1 cellular context compared by ENCODE assay signal in the genomic region with DNA sequence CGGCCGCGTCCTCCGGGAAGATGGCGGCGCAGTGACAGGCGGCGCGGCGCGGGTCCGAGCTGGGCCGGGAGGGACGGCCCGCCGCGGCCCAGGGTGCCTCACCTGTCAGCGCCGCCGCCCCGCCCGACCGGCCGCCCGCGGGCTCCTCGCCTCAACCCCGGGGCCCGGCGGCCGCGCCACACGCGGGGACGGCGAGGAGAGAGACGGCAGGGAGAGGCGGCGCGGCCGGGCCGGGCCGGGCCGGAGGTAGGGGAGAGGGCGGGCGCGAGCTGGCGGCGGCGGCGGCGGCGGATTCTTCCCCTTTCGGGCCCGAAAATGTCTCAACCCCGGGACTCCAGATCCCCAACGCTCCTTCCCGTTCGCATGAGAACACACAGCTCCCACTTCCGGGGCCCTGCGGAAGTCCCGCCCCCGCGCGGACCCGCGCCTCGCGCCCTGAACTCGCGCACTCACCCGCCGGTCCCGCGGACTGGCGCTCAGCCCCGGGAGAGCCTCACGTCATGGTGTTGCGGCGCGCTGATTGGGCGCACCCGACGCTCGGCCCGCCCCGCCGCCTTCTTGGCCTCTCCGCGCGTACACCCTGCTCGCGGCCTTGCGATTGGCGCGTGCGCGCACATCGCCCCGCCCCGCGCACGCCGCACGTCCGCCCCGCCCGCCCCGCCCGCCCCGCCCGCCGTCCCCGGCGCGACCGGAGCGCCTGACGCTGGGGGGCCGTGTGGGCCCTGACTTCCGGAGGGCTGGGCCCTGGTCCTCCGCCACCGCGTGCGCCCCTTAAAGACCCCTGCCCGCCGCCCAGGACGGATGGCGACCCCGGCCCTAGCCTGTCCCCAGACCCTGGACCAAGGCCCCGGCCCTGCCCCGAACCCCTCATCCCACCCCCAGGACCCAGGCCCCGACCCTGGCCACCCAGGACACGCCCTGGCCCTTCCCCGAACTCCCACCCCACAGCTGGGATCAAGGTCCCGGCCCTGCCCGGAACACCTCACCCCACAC.
TF ChIP-seq lines count a peak whose summit lies in the region.

A gene (minus strand): TSS at position 380 of the 993 bp plus-strand sequence. CDS start 45,984 bp downstream, outside the sequence.

TF ChIP-seq in HepG2, 621 proteins besides CTCF, POLR2A, EP300 and RAD21 (continued from another document and continues in another):
- TF ChIP-seq, protein P1, sequence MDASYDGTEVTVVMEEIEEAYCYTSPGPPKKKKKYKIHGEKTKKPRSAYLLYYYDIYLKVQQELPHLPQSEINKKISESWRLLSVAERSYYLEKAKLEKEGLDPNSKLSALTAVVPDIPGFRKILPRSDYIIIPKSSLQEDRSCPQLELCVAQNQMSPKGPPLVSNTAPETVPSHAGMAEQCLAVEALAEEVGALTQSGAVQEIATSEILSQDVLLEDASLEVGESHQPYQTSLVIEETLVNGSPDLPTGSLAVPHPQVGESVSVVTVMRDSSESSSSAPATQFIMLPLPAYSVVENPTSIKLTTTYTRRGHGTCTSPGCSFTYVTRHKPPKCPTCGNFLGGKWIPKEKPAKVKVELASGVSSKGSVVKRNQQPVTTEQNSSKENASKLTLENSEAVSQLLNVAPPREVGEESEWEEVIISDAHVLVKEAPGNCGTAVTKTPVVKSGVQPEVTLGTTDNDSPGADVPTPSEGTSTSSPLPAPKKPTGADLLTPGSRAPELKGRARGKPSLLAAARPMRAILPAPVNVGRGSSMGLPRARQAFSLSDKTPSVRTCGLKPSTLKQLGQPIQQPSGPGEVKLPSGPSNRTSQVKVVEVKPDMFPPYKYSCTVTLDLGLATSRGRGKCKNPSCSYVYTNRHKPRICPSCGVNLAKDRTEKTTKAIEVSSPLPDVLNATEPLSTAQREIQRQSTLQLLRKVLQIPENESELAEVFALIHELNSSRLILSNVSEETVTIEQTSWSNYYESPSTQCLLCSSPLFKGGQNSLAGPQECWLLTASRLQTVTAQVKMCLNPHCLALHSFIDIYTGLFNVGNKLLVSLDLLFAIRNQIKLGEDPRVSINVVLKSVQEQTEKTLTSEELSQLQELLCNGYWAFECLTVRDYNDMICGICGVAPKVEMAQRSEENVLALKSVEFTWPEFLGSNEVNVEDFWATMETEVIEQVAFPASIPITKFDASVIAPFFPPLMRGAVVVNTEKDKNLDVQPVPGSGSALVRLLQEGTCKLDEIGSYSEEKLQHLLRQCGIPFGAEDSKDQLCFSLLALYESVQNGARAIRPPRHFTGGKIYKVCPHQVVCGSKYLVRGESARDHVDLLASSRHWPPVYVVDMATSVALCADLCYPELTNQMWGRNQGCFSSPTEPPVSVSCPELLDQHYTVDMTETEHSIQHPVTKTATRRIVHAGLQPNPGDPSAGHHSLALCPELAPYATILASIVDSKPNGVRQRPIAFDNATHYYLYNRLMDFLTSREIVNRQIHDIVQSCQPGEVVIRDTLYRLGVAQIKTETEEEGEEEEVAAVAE (CRISPR knock-in tag; IDR thresholded peaks at IDR 0.05; ENCODE audit: borderline replicate concordance), result no peak
- TF ChIP-seq, protein P2, sequence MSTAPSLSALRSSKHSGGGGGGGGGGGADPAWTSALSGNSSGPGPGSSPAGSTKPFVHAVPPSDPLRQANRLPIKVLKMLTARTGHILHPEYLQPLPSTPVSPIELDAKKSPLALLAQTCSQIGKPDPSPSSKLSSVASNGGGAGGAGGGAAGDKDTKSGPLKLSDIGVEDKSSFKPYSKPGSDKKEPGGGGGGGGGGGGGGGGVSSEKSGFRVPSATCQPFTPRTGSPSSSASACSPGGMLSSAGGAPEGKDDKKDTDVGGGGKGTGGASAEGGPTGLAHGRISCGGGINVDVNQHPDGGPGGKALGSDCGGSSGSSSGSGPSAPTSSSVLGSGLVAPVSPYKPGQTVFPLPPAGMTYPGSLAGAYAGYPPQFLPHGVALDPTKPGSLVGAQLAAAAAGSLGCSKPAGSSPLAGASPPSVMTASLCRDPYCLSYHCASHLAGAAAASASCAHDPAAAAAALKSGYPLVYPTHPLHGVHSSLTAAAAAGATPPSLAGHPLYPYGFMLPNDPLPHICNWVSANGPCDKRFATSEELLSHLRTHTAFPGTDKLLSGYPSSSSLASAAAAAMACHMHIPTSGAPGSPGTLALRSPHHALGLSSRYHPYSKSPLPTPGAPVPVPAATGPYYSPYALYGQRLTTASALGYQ (CRISPR knock-in tag; IDR thresholded peaks at IDR 0.05), result no peak
- no peak for TF ChIP-seq MTF2 (CRISPR knock-in tag; IDR thresholded peaks at IDR 0.05; ENCODE audit: borderline replicate concordance)
- TF ChIP-seq ZNF543 (CRISPR knock-in tag; IDR thresholded peaks at IDR 0.05), result no peak
- no peak for TF ChIP-seq ZNF749 (CRISPR knock-in tag; IDR thresholded peaks at IDR 0.05; ENCODE audit: borderline replicate concordance)
- TF ChIP-seq MZF1 (CRISPR knock-in tag; IDR thresholded peaks at IDR 0.05; ENCODE audit: borderline replicate concordance), result no peak
- no peak for TF ChIP-seq ZNF841 (CRISPR knock-in tag; IDR thresholded peaks at IDR 0.05; ENCODE audit: borderline replicate concordance)
- TF ChIP-seq MIER3 (CRISPR knock-in tag; IDR thresholded peaks at IDR 0.05; ENCODE audit: borderline replicate concordance), result no peak
- TF ChIP-seq, protein P3, sequence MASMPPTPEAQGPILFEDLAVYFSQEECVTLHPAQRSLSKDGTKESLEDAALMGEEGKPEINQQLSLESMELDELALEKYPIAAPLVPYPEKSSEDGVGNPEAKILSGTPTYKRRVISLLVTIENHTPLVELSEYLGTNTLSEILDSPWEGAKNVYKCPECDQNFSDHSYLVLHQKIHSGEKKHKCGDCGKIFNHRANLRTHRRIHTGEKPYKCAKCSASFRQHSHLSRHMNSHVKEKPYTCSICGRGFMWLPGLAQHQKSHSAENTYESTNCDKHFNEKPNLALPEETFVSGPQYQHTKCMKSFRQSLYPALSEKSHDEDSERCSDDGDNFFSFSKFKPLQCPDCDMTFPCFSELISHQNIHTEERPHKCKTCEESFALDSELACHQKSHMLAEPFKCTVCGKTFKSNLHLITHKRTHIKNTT (CRISPR knock-in tag; IDR thresholded peaks at IDR 0.05), result no peak
- TF ChIP-seq, protein P4, sequence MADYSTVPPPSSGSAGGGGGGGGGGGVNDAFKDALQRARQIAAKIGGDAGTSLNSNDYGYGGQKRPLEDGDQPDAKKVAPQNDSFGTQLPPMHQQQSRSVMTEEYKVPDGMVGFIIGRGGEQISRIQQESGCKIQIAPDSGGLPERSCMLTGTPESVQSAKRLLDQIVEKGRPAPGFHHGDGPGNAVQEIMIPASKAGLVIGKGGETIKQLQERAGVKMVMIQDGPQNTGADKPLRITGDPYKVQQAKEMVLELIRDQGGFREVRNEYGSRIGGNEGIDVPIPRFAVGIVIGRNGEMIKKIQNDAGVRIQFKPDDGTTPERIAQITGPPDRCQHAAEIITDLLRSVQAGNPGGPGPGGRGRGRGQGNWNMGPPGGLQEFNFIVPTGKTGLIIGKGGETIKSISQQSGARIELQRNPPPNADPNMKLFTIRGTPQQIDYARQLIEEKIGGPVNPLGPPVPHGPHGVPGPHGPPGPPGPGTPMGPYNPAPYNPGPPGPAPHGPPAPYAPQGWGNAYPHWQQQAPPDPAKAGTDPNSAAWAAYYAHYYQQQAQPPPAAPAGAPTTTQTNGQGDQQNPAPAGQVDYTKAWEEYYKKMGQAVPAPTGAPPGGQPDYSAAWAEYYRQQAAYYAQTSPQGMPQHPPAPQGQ (CRISPR knock-in tag; IDR thresholded peaks at IDR 0.05; ENCODE audit: borderline replicate concordance), result no peak
- TF ChIP-seq SP2 (CRISPR knock-in tag; IDR thresholded peaks at IDR 0.05), result peak; percentile 93
- TF ChIP-seq BRCA1 (CRISPR knock-in tag; IDR thresholded peaks at IDR 0.05), result no peak
- TF ChIP-seq REXO4 (CRISPR knock-in tag; IDR thresholded peaks at IDR 0.05; ENCODE audit: borderline replicate concordance), result no peak
- no peak for TF ChIP-seq NFKBIZ (CRISPR knock-in tag; IDR thresholded peaks at IDR 0.05)
- TF ChIP-seq MTA1 (CRISPR knock-in tag; IDR thresholded peaks at IDR 0.05; ENCODE audit: borderline replicate concordance), result no peak
- TF ChIP-seq ZFP41 (CRISPR knock-in tag; IDR thresholded peaks at IDR 0.05; ENCODE audit: borderline replicate concordance), result no peak
- no peak for TF ChIP-seq ATF7-NPFF (CRISPR knock-in tag; IDR thresholded peaks at IDR 0.05; ENCODE audit: low read depth)
- TF ChIP-seq, protein P5, sequence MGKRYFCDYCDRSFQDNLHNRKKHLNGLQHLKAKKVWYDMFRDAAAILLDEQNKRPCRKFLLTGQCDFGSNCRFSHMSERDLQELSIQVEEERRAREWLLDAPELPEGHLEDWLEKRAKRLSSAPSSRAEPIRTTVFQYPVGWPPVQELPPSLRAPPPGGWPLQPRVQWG (CRISPR knock-in tag; IDR thresholded peaks at IDR 0.05; ENCODE audit: borderline replicate concordance, low read depth), result no peak
- no peak for TF ChIP-seq ZNF251 (CRISPR knock-in tag; IDR thresholded peaks at IDR 0.05)
- TF ChIP-seq KDM3A (CRISPR knock-in tag; IDR thresholded peaks at IDR 0.05; ENCODE audit: low read depth), result no peak
- TF ChIP-seq ZFAT (CRISPR knock-in tag; conservative IDR thresholded peaks at IDR 0.05), result no peak
- TF ChIP-seq, protein P6, sequence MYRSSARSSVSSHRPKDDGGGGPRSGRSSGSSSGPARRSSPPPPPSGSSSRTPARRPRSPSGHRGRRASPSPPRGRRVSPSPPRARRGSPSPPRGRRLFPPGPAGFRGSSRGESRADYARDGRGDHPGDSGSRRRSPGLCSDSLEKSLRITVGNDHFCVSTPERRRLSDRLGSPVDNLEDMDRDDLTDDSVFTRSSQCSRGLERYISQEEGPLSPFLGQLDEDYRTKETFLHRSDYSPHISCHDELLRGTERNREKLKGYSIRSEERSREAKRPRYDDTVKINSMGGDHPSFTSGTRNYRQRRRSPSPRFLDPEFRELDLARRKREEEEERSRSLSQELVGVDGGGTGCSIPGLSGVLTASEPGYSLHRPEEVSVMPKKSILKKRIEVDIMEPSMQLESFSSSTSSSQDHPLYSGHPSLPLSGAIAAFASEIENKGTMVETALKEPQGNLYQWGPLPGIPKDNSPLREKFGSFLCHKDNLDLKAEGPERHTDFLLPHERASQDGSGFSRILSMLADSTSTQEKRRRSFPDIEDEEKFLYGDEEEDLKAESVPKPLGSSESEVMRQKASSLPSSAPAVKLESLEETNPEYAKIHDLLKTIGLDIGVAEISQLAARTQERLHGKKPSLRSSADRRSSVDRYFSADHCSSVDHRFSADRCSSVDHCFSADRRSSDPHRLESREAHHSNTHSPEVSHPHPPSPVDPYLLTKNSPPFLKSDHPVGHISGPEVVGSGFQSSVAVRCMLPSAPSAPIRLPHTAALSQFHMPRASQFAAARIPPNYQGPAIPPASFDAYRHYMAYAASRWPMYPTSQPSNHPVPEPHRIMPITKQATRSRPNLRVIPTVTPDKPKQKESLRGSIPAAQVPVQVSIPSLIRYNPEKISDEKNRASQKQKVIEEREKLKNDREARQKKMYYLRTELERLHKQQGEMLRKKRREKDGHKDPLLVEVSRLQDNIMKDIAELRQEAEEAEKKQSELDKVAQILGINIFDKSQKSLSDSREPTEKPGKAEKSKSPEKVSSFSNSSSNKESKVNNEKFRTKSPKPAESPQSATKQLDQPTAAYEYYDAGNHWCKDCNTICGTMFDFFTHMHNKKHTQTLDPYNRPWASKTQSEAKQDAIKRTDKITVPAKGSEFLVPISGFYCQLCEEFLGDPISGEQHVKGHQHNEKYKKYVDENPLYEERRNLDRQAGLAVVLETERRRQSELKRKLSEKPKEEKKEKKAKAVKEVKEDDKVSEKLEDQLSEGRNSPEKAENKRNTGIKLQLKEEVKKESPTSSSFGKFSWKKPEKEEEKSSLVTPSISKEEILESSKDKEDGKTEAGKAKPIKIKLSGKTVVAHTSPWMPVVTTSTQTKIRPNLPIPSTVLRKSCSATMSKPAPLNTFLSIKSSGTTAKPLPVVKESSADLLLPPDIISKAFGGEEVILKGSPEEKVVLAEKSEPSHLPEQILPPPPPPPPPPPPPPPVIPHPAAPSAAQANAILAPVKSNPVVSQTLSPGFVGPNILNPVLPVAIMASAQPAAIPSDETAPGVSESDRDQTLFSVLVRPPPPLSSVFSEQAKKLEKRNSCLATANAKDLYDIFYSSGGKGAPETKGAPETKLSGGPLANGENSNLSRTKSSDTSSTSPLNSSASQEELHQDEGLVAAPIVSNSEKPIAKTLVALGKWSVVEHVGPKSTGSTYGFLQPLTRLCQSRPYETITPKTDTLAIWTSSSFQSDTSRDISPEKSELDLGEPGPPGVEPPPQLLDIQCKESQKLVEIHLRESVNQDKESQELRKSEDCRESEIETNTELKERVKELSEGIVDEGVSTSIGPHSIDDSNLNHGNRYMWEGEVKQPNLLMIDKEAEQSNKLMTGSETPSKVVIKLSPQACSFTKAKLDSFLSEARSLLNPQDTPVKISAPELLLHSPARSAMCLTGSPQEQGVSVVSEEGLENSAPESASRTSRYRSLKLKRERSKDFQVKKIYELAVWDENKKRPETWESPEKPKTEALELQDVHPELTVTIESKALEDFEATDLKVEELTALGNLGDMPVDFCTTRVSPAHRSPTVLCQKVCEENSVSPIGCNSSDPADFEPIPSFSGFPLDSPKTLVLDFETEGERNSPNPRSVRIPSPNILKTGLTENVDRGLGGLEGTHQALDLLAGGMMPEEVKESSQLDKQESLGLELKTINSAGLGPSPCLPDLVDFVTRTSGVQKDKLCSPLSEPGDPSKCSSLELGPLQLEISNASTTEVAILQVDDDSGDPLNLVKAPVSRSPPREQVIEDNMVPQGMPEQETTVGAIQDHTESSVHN (CRISPR knock-in tag; IDR thresholded peaks at IDR 0.05), result no peak
- TF ChIP-seq XBP1 (CRISPR knock-in tag; IDR thresholded peaks at IDR 0.05), result no peak
- no peak for TF ChIP-seq ZNF260 (CRISPR knock-in tag; IDR thresholded peaks at IDR 0.05; ENCODE audit: borderline replicate concordance, low read depth)
- no peak for TF ChIP-seq FOXC1 (CRISPR knock-in tag; IDR thresholded peaks at IDR 0.05; ENCODE audit: borderline replicate concordance)
- 0 out of 2 replicates have a peak, but pooled peaks have one; percentile 19 for TF ChIP-seq ZSCAN21 (CRISPR knock-in tag; IDR thresholded peaks at IDR 0.05; ENCODE audit: borderline replicate concordance)
- no peak for TF ChIP-seq RELA (CRISPR knock-in tag; IDR thresholded peaks at IDR 0.05)
- TF ChIP-seq XRCC5 (optimal IDR thresholded peaks at IDR 0.05; ENCODE audit: low read length), result no peak
- TF ChIP-seq CENPT (CRISPR knock-in tag; IDR thresholded peaks at IDR 0.05; ENCODE audit: low read depth), result no peak
- TF ChIP-seq, protein P7, sequence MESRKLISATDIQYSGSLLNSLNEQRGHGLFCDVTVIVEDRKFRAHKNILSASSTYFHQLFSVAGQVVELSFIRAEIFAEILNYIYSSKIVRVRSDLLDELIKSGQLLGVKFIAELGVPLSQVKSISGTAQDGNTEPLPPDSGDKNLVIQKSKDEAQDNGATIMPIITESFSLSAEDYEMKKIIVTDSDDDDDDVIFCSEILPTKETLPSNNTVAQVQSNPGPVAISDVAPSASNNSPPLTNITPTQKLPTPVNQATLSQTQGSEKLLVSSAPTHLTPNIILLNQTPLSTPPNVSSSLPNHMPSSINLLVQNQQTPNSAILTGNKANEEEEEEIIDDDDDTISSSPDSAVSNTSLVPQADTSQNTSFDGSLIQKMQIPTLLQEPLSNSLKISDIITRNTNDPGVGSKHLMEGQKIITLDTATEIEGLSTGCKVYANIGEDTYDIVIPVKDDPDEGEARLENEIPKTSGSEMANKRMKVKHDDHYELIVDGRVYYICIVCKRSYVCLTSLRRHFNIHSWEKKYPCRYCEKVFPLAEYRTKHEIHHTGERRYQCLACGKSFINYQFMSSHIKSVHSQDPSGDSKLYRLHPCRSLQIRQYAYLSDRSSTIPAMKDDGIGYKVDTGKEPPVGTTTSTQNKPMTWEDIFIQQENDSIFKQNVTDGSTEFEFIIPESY (CRISPR knock-in tag; IDR thresholded peaks at IDR 0.05), result no peak
- TF ChIP-seq, protein P8, sequence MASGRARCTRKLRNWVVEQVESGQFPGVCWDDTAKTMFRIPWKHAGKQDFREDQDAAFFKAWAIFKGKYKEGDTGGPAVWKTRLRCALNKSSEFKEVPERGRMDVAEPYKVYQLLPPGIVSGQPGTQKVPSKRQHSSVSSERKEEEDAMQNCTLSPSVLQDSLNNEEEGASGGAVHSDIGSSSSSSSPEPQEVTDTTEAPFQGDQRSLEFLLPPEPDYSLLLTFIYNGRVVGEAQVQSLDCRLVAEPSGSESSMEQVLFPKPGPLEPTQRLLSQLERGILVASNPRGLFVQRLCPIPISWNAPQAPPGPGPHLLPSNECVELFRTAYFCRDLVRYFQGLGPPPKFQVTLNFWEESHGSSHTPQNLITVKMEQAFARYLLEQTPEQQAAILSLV (CRISPR knock-in tag; IDR thresholded peaks at IDR 0.05; ENCODE audit: borderline replicate concordance), result no peak
